ENCODE assay signal across 8 cellular contexts in the genomic region with DNA sequence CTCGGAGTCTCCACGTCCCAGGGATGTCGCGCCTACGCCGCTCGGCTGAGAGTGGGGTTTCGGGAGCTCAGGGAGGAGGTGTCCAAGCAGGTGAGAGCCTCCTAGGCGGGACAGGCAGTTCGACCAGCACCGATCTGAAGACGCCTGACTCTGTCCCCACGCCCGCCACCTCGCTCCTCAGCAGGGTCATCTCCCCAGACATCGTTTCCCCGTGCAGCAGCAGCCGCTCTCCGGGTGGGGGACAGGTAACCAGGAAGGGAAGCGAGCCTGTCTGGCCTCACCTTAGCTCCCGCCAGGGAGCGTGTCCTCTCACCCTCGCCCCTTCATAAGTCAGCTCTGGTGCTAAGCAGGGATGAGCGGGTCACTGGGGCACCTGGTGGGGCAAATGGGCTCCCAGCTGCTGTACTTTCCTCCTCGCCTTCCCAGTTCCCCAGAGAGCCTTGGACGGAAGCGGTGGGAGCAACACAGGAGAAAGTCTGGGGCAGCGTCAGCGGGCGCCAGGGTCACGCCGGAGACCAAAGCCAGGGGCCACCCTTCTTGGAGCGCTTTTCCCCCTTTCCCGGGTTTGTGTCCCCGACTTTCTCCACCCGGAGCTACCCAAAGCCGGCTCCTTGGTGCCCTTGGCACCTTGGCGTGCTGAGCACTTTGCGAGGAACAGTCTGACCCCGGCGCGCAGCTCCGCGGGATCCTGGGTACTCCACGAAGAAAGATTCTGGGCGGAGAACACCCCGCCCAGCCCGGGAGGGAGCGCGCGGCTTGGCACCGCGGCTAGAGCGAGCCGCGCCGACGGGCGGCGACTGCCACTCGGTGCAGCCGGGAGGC. TPM values are rescaled to one million over a fixed set of nuclear protein-coding genes. Genes with fewer than 3 reads are reported as not detected.
DNase-seq lines count a peak whose midpoint lies in the region; ATAC-seq, FAIRE-seq and TF ChIP-seq lines count a peak whose summit lies in the region.

No MANE protein-coding gene starts in this region.

- POLR2A ChIA-PET in endothelial cell of umbilical vein (lab: Charles Lee): no interaction called here

- no peak overlapping the region for H2AFZ ChIP-seq in endothelial cell of umbilical vein (ENCODE audit: low read depth, low read length)

- no peaks in the 10 kb centered on the region for H4K20me1 ChIP-seq in endothelial cell of umbilical vein (replicated peaks; ENCODE audit: control insufficient read depth, extremely low read depth, insufficient read depth, low read length)

- no peak for FAIRE-seq in endothelial cell of umbilical vein (lab: Jason Lieb, UNC)

- BruUV-seq in endothelial cell of umbilical vein (replicated peaks; lab: Mats Ljungman, UMichigan): no TSS peak

- H3K27me3 ChIP-seq in NT2/D1 (ENCODE audit: insufficient read depth, insufficient read length) (peaks cover 66% of the 10 kb centered on the region), endothelial cell of umbilical vein (ENCODE audit: control insufficient read depth in 2 of 2, insufficient read depth in 2 of 2, low read length in 2 of 2) (peaks cover 67 to 90% of the 10 kb centered on the region in 2 experiments)

- H3K27ac Mint-ChIP-seq in nephron progenitor cell: no peak overlapping the region

- DNase-seq in COLO668 (lab: John Stamatoyannopoulos, UW; ENCODE audit: unreplicated experiment) (peak; percentile 72), NT2/D1 (ENCODE audit: low read depth, low spot score) (no peak), endothelial cell of umbilical vein (ENCODE audit: low read depth, low spot score) (no peak), nephron progenitor cell (peak; percentile 64), SK-N-DZ (ENCODE audit: low spot score) (no peak), HPDE6-E6E7 (ENCODE audit: extremely low spot score) (no peak), Kasumi-1 (lab: John Stamatoyannopoulos, UW) (no peak)

- H3K9ac ChIP-seq in NT2/D1 (ENCODE audit: insufficient read length, low read depth): peak overlapping the region; percentile 83
- no peak overlapping the region for H3K9ac ChIP-seq in endothelial cell of umbilical vein (replicated peaks; ENCODE audit: extremely low read depth, insufficient read depth, low read length)

- H3K36me3 ChIP-seq in NT2/D1 (ENCODE audit: insufficient read depth, insufficient read length, low read length): no peaks in the 10 kb centered on the region
- H3K36me3 ChIP-seq in endothelial cell of umbilical vein (ENCODE audit: control insufficient read depth in 2 of 2, extremely low read depth in 1 of 2, insufficient read depth in 2 of 2, low read length in 2 of 2): no peaks in the 10 kb centered on the region

- ATAC-seq in GM18520 (IDR thresholded peaks at IDR 0.05; ENCODE audit: unreplicated experiment): no peak

- no peaks in the 10 kb centered on the region for H3K9me3 Mint-ChIP-seq in nephron progenitor cell

- H3K27ac ChIP-seq in endothelial cell of umbilical vein (ENCODE audit: insufficient read depth, low read depth, low read length): no peak overlapping the region

- H3K4me1 Mint-ChIP-seq in nephron progenitor cell: peaks cover 71% of the 10 kb centered on the region

- dilution Hi-C loops in endothelial cell of umbilical vein (cut with MboI; ENCODE audit: extremely low pct_ligation_motif_present, low sequenced_read_pairs): no loop called here

- no peaks in the 10 kb centered on the region for H3K79me2 ChIP-seq in endothelial cell of umbilical vein (ENCODE audit: control insufficient read depth, insufficient read depth, low read length)

- TF ChIP-seq POLR2A in endothelial cell of umbilical vein (IDR thresholded peaks at IDR 0.05; ENCODE audit: low read depth, low read length): no peak

- H3K4me1 ChIP-seq in NT2/D1 (ENCODE audit: insufficient read depth, insufficient read length) (peaks cover 4% of the 10 kb centered on the region), endothelial cell of umbilical vein (ENCODE audit: control insufficient read depth, extremely low read depth, insufficient read depth, low read length) (no peaks in the 10 kb centered on the region)

- H3K36me3 Mint-ChIP-seq in nephron progenitor cell (ENCODE audit: low read depth): no peaks in the 10 kb centered on the region

- H3K9me3 ChIP-seq in NT2/D1 (ENCODE audit: insufficient read depth, low read length) (no peaks in the 10 kb centered on the region), endothelial cell of umbilical vein (replicated peaks; ENCODE audit: control insufficient read depth, insufficient read depth, low read length) (no peaks in the 10 kb centered on the region)

- intact Hi-C loops in endothelial cell of umbilical vein (cut with micrococcal nuclease): no loop called here

- CTCF ChIA-PET in endothelial cell of umbilical vein (lab: Charles Lee): no interaction called here

- no peaks in the 10 kb centered on the region for H3K9me1 ChIP-seq in endothelial cell of umbilical vein (replicated peaks; ENCODE audit: control insufficient read depth, extremely low read depth, insufficient read depth, low read length)

- H3K4me2 ChIP-seq in endothelial cell of umbilical vein (ENCODE audit: insufficient read depth, low read length): no peak overlapping the region

- peaks cover 57% of the 10 kb centered on the region for H3K27me3 Mint-ChIP-seq in nephron progenitor cell (ENCODE audit: low read depth, poor library complexity)

- H3K4me3 ChIP-seq in NT2/D1 (ENCODE audit: insufficient read length, low read depth) (peak overlapping the region; percentile 62), endothelial cell of umbilical vein (replicated peaks in 1 of 3; ENCODE audit: insufficient read depth in 1 of 3, low read depth in 1 of 3, low read length in 3 of 3) (no peak overlapping the region)

- TF ChIP-seq CTCF in endothelial cell of umbilical vein (IDR thresholded peaks at IDR 0.05; ENCODE audit: extremely low read depth in 1 of 2, insufficient read depth in 1 of 2, low read depth in 1 of 2, low read length in 2 of 2): no peak
- no peak for TF ChIP-seq CTCF in nephron progenitor cell (IDR thresholded peaks at IDR 0.05)

- H3K4me3 Mint-ChIP-seq in nephron progenitor cell: peak overlapping the region; percentile 89

TF ChIP-seq in endothelial cell of umbilical vein, 7 proteins besides CTCF, POLR2A, EP300 and RAD21:
- TF ChIP-seq JUN (IDR thresholded peaks at IDR 0.05; ENCODE audit: borderline replicate concordance, insufficient read depth, insufficient read length, low read depth): no peak
- no peak for TF ChIP-seq MYC (IDR thresholded peaks at IDR 0.05; ENCODE audit: low read depth, low read length)
- TF ChIP-seq EZH2 (IDR thresholded peaks at IDR 0.05; ENCODE audit: borderline replicate concordance, low read depth, low read length, severe bottlenecking): peak; percentile 75
TF ChIP-seq in endothelial cell of umbilical vein: peak in this region for 1.

RNA-seq across cellular contexts. Expression of gene SPON1, which starts 1.6 kb away (rescaled TPM):
- 0.31 TPM in 1 of 2 replicates, not detected in the other for total RNA-seq in endothelial cell of umbilical vein
- not detected in 2 replicates for polyA plus RNA-seq in endothelial cell of umbilical vein
- not detected in 2 replicates for polyA plus RNA-seq in endothelial cell of umbilical vein (2011; cell fraction: cytosol; rRNA removed)
- polyA plus RNA-seq in endothelial cell of umbilical vein (2011; cell fraction: nucleus; rRNA removed): not detected in 2 replicates
- polyA plus RNA-seq in endothelial cell of umbilical vein (2012): 1.0 and 1.7 TPM in 2 replicates
- not detected in 2 replicates for polyA minus RNA-seq in endothelial cell of umbilical vein
- not detected for polyA minus RNA-seq in endothelial cell of umbilical vein (2011; cell fraction: cytosol; rRNA and poly(A)+ RNA removed)
- not detected in 2 replicates for polyA minus RNA-seq in endothelial cell of umbilical vein (2011; cell fraction: nucleus; rRNA and poly(A)+ RNA removed)
- polyA plus RNA-seq in SK-N-DZ (2014; cell fraction: cytosol; rRNA removed): 0.85 and 1.0 TPM in 2 replicates
- 0.15 and 0.19 TPM in 2 replicates for polyA plus RNA-seq in SK-N-DZ (2014; cell fraction: nucleus; rRNA removed)

Comparison
In these comparisons a context has a peak if more than half of its experiments do, and no peak if none do; other contexts are left out.
1. DNase-seq: peak in COLO668 (single experiment) and nephron progenitor cell (single experiment); none in NT2/D1 (single experiment), endothelial cell of umbilical vein (single experiment), SK-N-DZ (single experiment), HPDE6-E6E7 (single experiment) and Kasumi-1 (0 of 2).